13 cellular contexts compared by ENCODE assay signal in the genomic region with DNA sequence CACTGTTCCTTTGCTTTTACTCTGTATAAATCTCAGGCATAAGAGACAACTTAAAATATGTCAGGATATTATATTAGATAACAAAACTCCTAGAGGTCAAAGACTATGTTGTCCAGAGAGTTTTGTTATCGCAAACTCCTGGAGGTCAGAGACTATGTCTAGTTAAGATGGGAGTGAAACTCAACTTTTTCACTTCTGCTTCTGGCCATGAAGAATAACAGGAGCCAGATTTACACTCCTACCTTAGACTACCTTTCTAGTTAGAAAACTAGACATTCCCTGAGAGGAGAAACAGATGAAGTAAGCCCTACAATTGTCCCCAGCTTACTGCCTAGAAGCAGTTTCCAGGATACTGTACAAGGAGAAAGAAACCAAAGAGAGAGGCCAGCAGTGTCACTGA.
DNase-seq lines count a peak whose midpoint lies in the region; ATAC-seq, FAIRE-seq and TF ChIP-seq lines count a peak whose summit lies in the region.
"Had no signal": no experiment of that assay in that cellular context is flagged by ENCODE, and none has a peak within 500 bp of the region (broad histone marks: within the 10 kb centered on the region; RNA-seq: fewer than 3 reads in every experiment).

No MANE protein-coding gene starts in this region.

- ATAC-seq in GM18519 (IDR thresholded peaks at IDR 0.05; ENCODE audit: low FRiP score, unreplicated experiment), result peak; percentile 76
- peak; percentile 83 for ATAC-seq in GM21367 (IDR thresholded peaks at IDR 0.05; ENCODE audit: unreplicated experiment)
- peak; percentile 80 for ATAC-seq in HG02938 (IDR thresholded peaks at IDR 0.05; ENCODE audit: unreplicated experiment)
- ATAC-seq in HG03565 (IDR thresholded peaks at IDR 0.05; ENCODE audit: unreplicated experiment), result peak; percentile 80
- ATAC-seq in activated CD8-positive, alpha-beta T cell treated with anti-CD3 and anti-CD28 coated beads for 36 hours, result no peak

- H3K27ac Mint-ChIP-seq in activated CD8-positive, alpha-beta T cell treated with anti-CD3 and anti-CD28 coated beads for 36 hours, result no peak overlapping the region
- H3K27ac Mint-ChIP-seq: activated CD4-positive, alpha-beta T cell treated with anti-CD3 and anti-CD28 coated beads, Interleukin-2, amount 10 ng/mL, durations not matched to agents 7 days and 5 days; activated naive CD4-positive, alpha-beta T cell treated with anti-CD3 and anti-CD28 coated beads for 36 hours had no signal

- CTCF ChIA-PET in activated CD8-positive, alpha-beta T cell treated with anti-CD3 and anti-CD28 coated beads for 36 hours (lab: Charles Lee), result no interaction called here

- DNase-seq in NCI-H128 (lab: John Stamatoyannopoulos, UW; ENCODE audit: unreplicated experiment) (no peak), urothelium cell line (ENCODE audit: low spot score) (no peak), NCI-H1436 (lab: John Stamatoyannopoulos, UW) (no peak)
- DNase-seq in activated CD8-positive, alpha-beta T cell treated with anti-CD3 and anti-CD28 coated beads for 36 hours, result no peak
- DNase-seq: activated CD4-positive, alpha-beta T cell treated with anti-CD3 and anti-CD28 coated beads, Interleukin-2, amount 10 ng/mL, durations not matched to agents 7 days and 5 days; activated naive CD4-positive, alpha-beta T cell treated with anti-CD3 and anti-CD28 coated beads for 36 hours; MV-4-11; SK-N-SH had no signal

- no peaks in the 10 kb centered on the region for H3K4me1 Mint-ChIP-seq in activated CD8-positive, alpha-beta T cell treated with anti-CD3 and anti-CD28 coated beads for 36 hours (ENCODE audit: low read depth)
- H3K4me1 Mint-ChIP-seq: activated CD4-positive, alpha-beta T cell treated with anti-CD3 and anti-CD28 coated beads, Interleukin-2, amount 10 ng/mL, durations not matched to agents 7 days and 5 days; central memory CD8-positive, alpha-beta T cell had no signal

- no peaks in the 10 kb centered on the region for H3K27me3 Mint-ChIP-seq in activated CD8-positive, alpha-beta T cell treated with anti-CD3 and anti-CD28 coated beads for 36 hours
- H3K27me3 Mint-ChIP-seq: activated CD4-positive, alpha-beta T cell treated with anti-CD3 and anti-CD28 coated beads, Interleukin-2, amount 10 ng/mL, durations not matched to agents 7 days and 5 days had no signal

- no peak for TF ChIP-seq CTCF in activated CD8-positive, alpha-beta T cell treated with anti-CD3 and anti-CD28 coated beads for 36 hours (IDR thresholded peaks at IDR 0.05)

- no peak for FAIRE-seq in urothelium cell line (lab: Jason Lieb, UNC)

- intact Hi-C loops in activated CD8-positive, alpha-beta T cell treated with anti-CD3 and anti-CD28 coated beads for 36 hours (cut with micrococcal nuclease), result no loop called here

- no peaks in the 10 kb centered on the region for H3K9me3 Mint-ChIP-seq in activated CD8-positive, alpha-beta T cell treated with anti-CD3 and anti-CD28 coated beads for 36 hours
- H3K9me3 Mint-ChIP-seq: activated CD4-positive, alpha-beta T cell treated with anti-CD3 and anti-CD28 coated beads, Interleukin-2, amount 10 ng/mL, durations not matched to agents 7 days and 5 days; central memory CD8-positive, alpha-beta T cell had no signal

- H3K4me3 Mint-ChIP-seq in activated CD8-positive, alpha-beta T cell treated with anti-CD3 and anti-CD28 coated beads for 36 hours, result no peak overlapping the region
- H3K4me3 Mint-ChIP-seq: activated CD4-positive, alpha-beta T cell treated with anti-CD3 and anti-CD28 coated beads, Interleukin-2, amount 10 ng/mL, durations not matched to agents 7 days and 5 days; activated naive CD4-positive, alpha-beta T cell treated with anti-CD3 and anti-CD28 coated beads for 36 hours; central memory CD8-positive, alpha-beta T cell had no signal

- no peaks in the 10 kb centered on the region for H3K36me3 Mint-ChIP-seq in activated CD8-positive, alpha-beta T cell treated with anti-CD3 and anti-CD28 coated beads for 36 hours (ENCODE audit: low read depth)

- POLR2A ChIA-PET in activated CD8-positive, alpha-beta T cell treated with anti-CD3 and anti-CD28 coated beads for 36 hours (lab: Charles Lee), result no interaction called here
